1 cellular context compared by ENCODE assay signal in the genomic region with DNA sequence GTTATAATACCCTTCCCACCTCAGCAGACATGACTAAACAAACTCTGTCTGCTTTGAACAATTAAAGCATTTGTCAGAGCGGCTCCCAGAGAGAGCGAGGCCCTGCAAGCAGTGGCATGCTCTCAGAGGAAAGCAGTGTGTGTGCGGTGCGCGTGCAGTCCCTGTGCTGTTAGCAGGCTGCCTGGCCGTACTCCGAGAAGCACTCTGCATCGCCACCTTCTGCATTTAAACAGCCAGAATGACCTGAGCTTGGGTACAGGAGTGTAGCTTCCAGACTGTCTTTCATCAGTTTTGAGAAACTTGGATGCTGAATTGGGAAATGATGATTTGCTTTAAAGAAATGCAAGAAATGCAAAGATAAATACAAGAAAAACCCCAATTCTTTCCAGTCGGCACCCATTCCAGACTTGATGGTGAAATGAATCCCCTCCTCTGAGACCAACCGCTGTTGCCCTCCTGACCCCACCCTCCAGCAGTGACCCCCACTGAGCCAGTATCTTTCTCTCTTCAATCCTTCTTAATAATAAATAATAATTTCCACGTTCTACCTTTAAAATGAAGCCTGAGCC.
TF ChIP-seq lines count a peak whose summit lies in the region.

No MANE protein-coding gene starts in this region.

TF ChIP-seq in IMR-90, 13 proteins besides CTCF, POLR2A, EP300 and RAD21 (continued from another document):
- TF ChIP-seq, protein P1, sequence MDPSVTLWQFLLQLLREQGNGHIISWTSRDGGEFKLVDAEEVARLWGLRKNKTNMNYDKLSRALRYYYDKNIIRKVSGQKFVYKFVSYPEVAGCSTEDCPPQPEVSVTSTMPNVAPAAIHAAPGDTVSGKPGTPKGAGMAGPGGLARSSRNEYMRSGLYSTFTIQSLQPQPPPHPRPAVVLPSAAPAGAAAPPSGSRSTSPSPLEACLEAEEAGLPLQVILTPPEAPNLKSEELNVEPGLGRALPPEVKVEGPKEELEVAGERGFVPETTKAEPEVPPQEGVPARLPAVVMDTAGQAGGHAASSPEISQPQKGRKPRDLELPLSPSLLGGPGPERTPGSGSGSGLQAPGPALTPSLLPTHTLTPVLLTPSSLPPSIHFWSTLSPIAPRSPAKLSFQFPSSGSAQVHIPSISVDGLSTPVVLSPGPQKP (IDR thresholded peaks at IDR 0.05; ENCODE audit: borderline replicate concordance, low read depth, low read length): no peak
- TF ChIP-seq RFX5 (IDR thresholded peaks at IDR 0.05; ENCODE audit: low read depth, low read length): no peak
